In genomic region chr14:41609704-41610183, GRCh38 we compare ENCODE assay signal across 1 cellular context.
TF ChIP-seq lines count a peak whose summit lies in the region.

No MANE protein-coding gene starts in this region.

TF ChIP-seq in H1, 55 proteins besides CTCF, POLR2A, EP300 and RAD21 (continued from another document):
- TF ChIP-seq E2F6 (IDR thresholded peaks at IDR 0.05) (peak; percentile 49; the same call in 1 of the 2 replicates), MAFK (IDR thresholded peaks at IDR 0.05; ENCODE audit: low read depth, low read length) (no peak), RBBP5 (IDR thresholded peaks at IDR 0.05; ENCODE audit: borderline replicate concordance, low read depth, low read length) (peak; percentile 85; the same call in 1 of the 2 replicates), CBX5 (IDR thresholded peaks at IDR 0.05; ENCODE audit: low read depth, low read length) (no peak), MAX (IDR thresholded peaks at IDR 0.05) (peak; percentile 58), ASH2L (IDR thresholded peaks at IDR 0.05; ENCODE audit: low read length) (peak; percentile 88), SAP30 (IDR thresholded peaks at IDR 0.05; ENCODE audit: insufficient read depth, insufficient replicate concordance, low read length) (peak; percentile 22), KDM5A (IDR thresholded peaks at IDR 0.05; ENCODE audit: low read length) (no peak), CHD2 (IDR thresholded peaks at IDR 0.05; ENCODE audit: low read length) (0 out of 2 replicates have a peak, but pooled peaks have one; percentile 52), KDM4A (IDR thresholded peaks at IDR 0.05; ENCODE audit: low read depth, low read length, severe bottlenecking) (peak; percentile 30), CHD7 (IDR thresholded peaks at IDR 0.05; ENCODE audit: insufficient replicate concordance, low read length) (no peak)
